ENCODE assay signal across 30 cellular contexts in the genomic region with DNA sequence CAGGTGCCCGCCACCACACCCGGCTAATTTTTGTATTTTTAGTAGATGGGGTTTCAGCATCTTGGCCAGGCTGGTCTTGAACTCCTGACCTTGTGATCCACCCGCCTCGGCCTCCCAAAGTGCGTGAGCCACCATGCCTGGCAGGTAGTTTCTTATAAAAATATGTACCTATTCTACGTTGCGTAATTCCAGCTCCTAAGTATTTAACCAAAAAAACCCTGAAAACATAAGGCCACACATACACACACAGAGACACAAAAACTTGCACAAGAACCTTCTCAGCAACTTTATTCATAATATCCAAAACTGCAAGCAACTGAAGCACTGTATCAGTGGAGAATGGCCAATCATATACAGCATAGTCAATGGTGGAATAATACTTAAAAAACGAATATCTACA. TPM values are rescaled to one million over a fixed set of nuclear protein-coding genes. Genes with fewer than 3 reads are reported as not detected.
DNase-seq lines count a peak whose midpoint lies in the region; ATAC-seq and TF ChIP-seq lines count a peak whose summit lies in the region.
"Had no signal": no experiment of that assay in that cellular context is flagged by ENCODE, and none has a peak within 500 bp of the region (broad histone marks: within the 10 kb centered on the region; RNA-seq: fewer than 3 reads in every experiment).

No MANE protein-coding gene starts in this region.

- H3K9me2 ChIP-seq in Loucy (replicated peaks; ENCODE audit: low read depth, low read length): no peaks in the 10 kb centered on the region

- 98% methylated on average over 8 of the region's 8 CpGs for WGBS in smooth muscle cell (ENCODE audit: low lambda C conversion rate)

- H3K36me3 ChIP-seq in breast epithelium (no peaks in the 10 kb centered on the region), Loucy (ENCODE audit: insufficient read depth, low read length) (peaks cover 85% of the 10 kb centered on the region), smooth muscle cell (ENCODE audit: low read depth) (peaks cover 3% of the 10 kb centered on the region)
- H3K36me3 ChIP-seq: prostate gland, suprapubic skin had no signal

- H3K79me2 ChIP-seq in Loucy (ENCODE audit: insufficient read depth, low read length) (peaks cover 100% of the 10 kb centered on the region), smooth muscle cell (ENCODE audit: low read depth) (peaks cover 89% of the 10 kb centered on the region)

- H2AFZ ChIP-seq in Loucy (ENCODE audit: low read length) (no peak overlapping the region), smooth muscle cell (ENCODE audit: low read depth) (no peak overlapping the region)

- H3K9me3 Mint-ChIP-seq in MCF 10A (ENCODE audit: unreplicated experiment): no peaks in the 10 kb centered on the region
- no peaks in the 10 kb centered on the region for H3K9me3 Mint-ChIP-seq in chondrocyte (ENCODE audit: low read depth)
- H3K9me3 Mint-ChIP-seq: naive B cell; stimulated activated memory B cell treated with anti-CD40 and anti-IgM and Interleukin-4, amounts not matched to agents 10 μg/mL and 1 μg/mL and 100 μg/mL, for 72 hours had no signal

- no peaks in the 10 kb centered on the region for H3K9me3 ChIP-seq in breast epithelium
- no peaks in the 10 kb centered on the region for H3K9me3 ChIP-seq in Loucy (ENCODE audit: insufficient read depth, low read depth, low read length)
- H3K9me3 ChIP-seq in smooth muscle cell (replicated peaks; ENCODE audit: low read depth): no peaks in the 10 kb centered on the region
- H3K9me3 ChIP-seq: esophagus muscularis mucosa, prostate gland, suprapubic skin, upper lobe of right lung had no signal

- H3K4me3 Mint-ChIP-seq in MCF 10A (ENCODE audit: unreplicated experiment) (no peak overlapping the region), chondrocyte (ENCODE audit: unreplicated experiment) (no peak overlapping the region)
- H3K4me3 Mint-ChIP-seq: activated CD8-positive, alpha-beta memory T cell treated with anti-CD3 and anti-CD28 coated beads, Interleukin-2, amount 10 ng/mL, durations not matched to agents 7 days and 5 days had no signal

- H3K27me3 Mint-ChIP-seq in MCF 10A (ENCODE audit: insufficient read depth, unreplicated experiment) (no peaks in the 10 kb centered on the region), chondrocyte (ENCODE audit: low read depth) (no peaks in the 10 kb centered on the region)
- H3K27me3 Mint-ChIP-seq: activated CD8-positive, alpha-beta memory T cell treated with anti-CD3 and anti-CD28 coated beads, Interleukin-2, amount 10 ng/mL, durations not matched to agents 7 days and 5 days; naive B cell; stimulated activated memory B cell treated with anti-CD40 and anti-IgM and Interleukin-4, amounts not matched to agents 10 μg/mL and 1 μg/mL and 100 μg/mL, for 72 hours had no signal

- H3K4me1 ChIP-seq in breast epithelium: no peaks in the 10 kb centered on the region
- H3K4me1 ChIP-seq in Loucy (ENCODE audit: insufficient read depth, low read length, poor library complexity, severe bottlenecking): peaks cover 29% of the 10 kb centered on the region
- peaks cover 6% of the 10 kb centered on the region for H3K4me1 ChIP-seq in smooth muscle cell (ENCODE audit: low read depth)
- H3K4me1 ChIP-seq: prostate gland had no signal

- H3K4me3 ChIP-seq in breast epithelium (no peak overlapping the region), Loucy (ENCODE audit: low read length, poor library complexity, severe bottlenecking) (peak overlapping the region; percentile 88), smooth muscle cell (no peak overlapping the region)
- H3K4me3 ChIP-seq: esophagus muscularis mucosa, prostate gland, suprapubic skin, upper lobe of right lung had no signal

- peaks cover 33% of the 10 kb centered on the region for H3K4me1 Mint-ChIP-seq in MCF 10A (ENCODE audit: insufficient read depth, unreplicated experiment)
- H3K4me1 Mint-ChIP-seq in chondrocyte (ENCODE audit: low read depth): peaks cover 31% of the 10 kb centered on the region

- no peak for ATAC-seq in GM21528 (IDR thresholded peaks at IDR 0.05; ENCODE audit: low FRiP score, unreplicated experiment)
- ATAC-seq: activated CD4-positive, CD25-positive, alpha-beta regulatory T cell treated with anti-CD3 and anti-CD28 coated beads, Interleukin-2, amount 50 U/mL, for 24 hours; activated CD8-positive, alpha-beta memory T cell treated with anti-CD3 and anti-CD28 coated beads, Interleukin-2, amount 10 ng/mL, durations not matched to agents 7 days and 5 days; stimulated activated memory B cell treated with anti-CD40 and anti-IgM and Interleukin-4, amounts not matched to agents 10 μg/mL and 1 μg/mL and 100 μg/mL, for 72 hours; upper lobe of right lung had no signal

- TF ChIP-seq POLR2A in breast epithelium (IDR thresholded peaks at IDR 0.05): no peak

- DNase-seq in MCF 10A (ENCODE audit: unreplicated experiment): no peak
- DNase-seq in breast epithelium (ENCODE audit: low spot score in 2 of 2): no peak
- DNase-seq in chondrocyte (ENCODE audit: low spot score): no peak
- no peak for DNase-seq in smooth muscle cell (lab: John Stamatoyannopoulos, UW; ENCODE audit: unreplicated experiment)
- no peak for DNase-seq in Ammon's horn (ENCODE audit: low spot score)
- DNase-seq in T-helper 9 cell: no peak
- DNase-seq: activated CD4-positive, alpha-beta T cell treated with anti-CD3 and anti-CD28 coated beads, Interleukin-2, amount 50 U/mL, for 4 hours; activated CD8-positive, alpha-beta memory T cell treated with anti-CD3 and anti-CD28 coated beads, Interleukin-2, amount 10 ng/mL, durations not matched to agents 7 days and 5 days; activated T-cell treated with anti-CD3 and anti-CD28 coated beads, Interleukin-2, amount 50 U/mL, for 48 hours; H7; head of caudate nucleus; kidney; naive B cell; NCI-H446 treated with DMSO at 0.1 percent for 48 hours; nucleus accumbens; RPMI8226; upper lobe of right lung had no signal

- H3K27ac Mint-ChIP-seq in MCF 10A (ENCODE audit: low read depth, unreplicated experiment) (peak overlapping the region; percentile 75), chondrocyte (ENCODE audit: unreplicated experiment) (peak overlapping the region; percentile 98)
- H3K27ac Mint-ChIP-seq: activated CD8-positive, alpha-beta memory T cell treated with anti-CD3 and anti-CD28 coated beads, Interleukin-2, amount 10 ng/mL, durations not matched to agents 7 days and 5 days; stimulated activated memory B cell treated with anti-CD40 and anti-IgM and Interleukin-4, amounts not matched to agents 10 μg/mL and 1 μg/mL and 100 μg/mL, for 72 hours had no signal

- no TSS peak for BruUV-seq in MCF 10A (replicated peaks; lab: Mats Ljungman, UMichigan)

- H4K20me1 ChIP-seq in Loucy (ENCODE audit: insufficient read depth, low read length, poor library complexity, severe bottlenecking): peaks cover 96% of the 10 kb centered on the region
- H4K20me1 ChIP-seq in smooth muscle cell (ENCODE audit: low read depth): peaks cover 77% of the 10 kb centered on the region

- no peak overlapping the region for H3K27ac ChIP-seq in breast epithelium
- H3K27ac ChIP-seq in smooth muscle cell (ENCODE audit: low read depth): peak overlapping the region; percentile 97
- H3K27ac ChIP-seq: esophagus muscularis mucosa, HL-60, prostate gland, suprapubic skin, upper lobe of right lung had no signal

- CTCF ChIA-PET in MCF 10A (lab: Yijun Ruan, JAX): interaction anchor here (1.6 kb wide), 1 partner anchor 11 kb away, joined by 5 read pairs; no protein-coding TSS in a partner anchor

- TF ChIP-seq CTCF in MCF 10A (IDR thresholded peaks at IDR 0.05; ENCODE audit: unreplicated experiment): no peak
- TF ChIP-seq CTCF in breast epithelium (IDR thresholded peaks at IDR 0.05): no peak
- no peak for TF ChIP-seq CTCF in Loucy (conservative IDR thresholded peaks at IDR 0.05; ENCODE audit: low read length)
- TF ChIP-seq CTCF in chondrocyte (IDR thresholded peaks at IDR 0.05): no peak
- no peak for TF ChIP-seq CTCF in smooth muscle cell (IDR thresholded peaks at IDR 0.05; ENCODE audit: borderline replicate concordance, insufficient read depth, poor library complexity, severe bottlenecking)

- POLR2A ChIA-PET in MCF 10A (lab: Yijun Ruan, JAX): no interaction called here

- H3K36me3 Mint-ChIP-seq in MCF 10A (ENCODE audit: insufficient read depth, unreplicated experiment) (peaks cover 10% of the 10 kb centered on the region), chondrocyte (ENCODE audit: low read depth) (no peaks in the 10 kb centered on the region)

- intact Hi-C loops in MCF 10A (cut with micrococcal nuclease) (no loop called here), breast epithelium (cut with DNase I; ENCODE audit: low total_unique reads) (no loop called here)

- H3K9ac ChIP-seq in Loucy (ENCODE audit: low read depth, low read length, poor library complexity, severe bottlenecking): peak overlapping the region; percentile 99
- H3K9ac ChIP-seq in smooth muscle cell (ENCODE audit: low read depth): no peak overlapping the region

- peaks cover 8% of the 10 kb centered on the region; the same call in 1 of the 2 replicates for H3F3A ChIP-seq in Loucy (ENCODE audit: low read depth)
- peaks cover 5% of the 10 kb centered on the region for H3F3A ChIP-seq in smooth muscle cell (ENCODE audit: low read depth)

- H3K27me3 ChIP-seq in breast epithelium: no peaks in the 10 kb centered on the region
- H3K27me3 ChIP-seq in Loucy (ENCODE audit: insufficient read depth, low read length, poor library complexity, severe bottlenecking): peaks cover 55% of the 10 kb centered on the region
- H3K27me3 ChIP-seq in smooth muscle cell (ENCODE audit: low read depth): no peaks in the 10 kb centered on the region
- H3K27me3 ChIP-seq: esophagus muscularis mucosa, suprapubic skin, upper lobe of right lung had no signal

- H3K4me2 ChIP-seq in Loucy (ENCODE audit: low read depth, low read length, poor library complexity, severe bottlenecking) (peak overlapping the region; percentile 95), smooth muscle cell (peak overlapping the region; percentile 89)

RNA-seq across cellular contexts. Expression of gene RNF168, which starts 5.3 kb away (rescaled TPM):
- total RNA-seq in MCF 10A (2022) (25.0 and 27.0 TPM in 2 replicates), breast epithelium (10 to 100 TPM; 22.9 to 24.8 (median 24.3) TPM), chondrocyte (18.3 to 21.9 TPM (median 19.5 TPM) in 3 replicates), smooth muscle cell (25.6 and 25.9 TPM in 2 replicates)
- 8.1 and 9.1 TPM in 2 replicates for polyA plus RNA-seq in smooth muscle cell

RNA-seq across cellular contexts. Expression of gene SMCO1, which starts 16.8 kb away (rescaled TPM):
- total RNA-seq in MCF 10A (2022) (not detected in 2 replicates), breast epithelium (not detected), chondrocyte (not detected in 3 replicates), smooth muscle cell (not detected in 2 replicates)
- polyA plus RNA-seq in smooth muscle cell: not detected in 2 replicates
- total RNA-seq: activated CD8-positive, alpha-beta memory T cell treated with anti-CD3 and anti-CD28 coated beads, Interleukin-2, amount 10 ng/mL, durations not matched to agents 7 days and 5 days; Daoy; dermis microvascular lymphatic vessel endothelial cell; esophagus muscularis mucosa; H7; kidney; prostate gland; SK-MEL-5; suprapubic skin; T-helper 1 cell treated with Interleukin-12 subunit alpha and Interleukin-12 subunit beta and Interleukin-4 antibody, amounts not matched to agents 30 ng/mL and 1 ng/mL, for 36 hours; upper lobe of right lung had no signal
- polyA plus RNA-seq: liver had no signal
